1 cellular context compared by ENCODE assay signal in the genomic region with DNA sequence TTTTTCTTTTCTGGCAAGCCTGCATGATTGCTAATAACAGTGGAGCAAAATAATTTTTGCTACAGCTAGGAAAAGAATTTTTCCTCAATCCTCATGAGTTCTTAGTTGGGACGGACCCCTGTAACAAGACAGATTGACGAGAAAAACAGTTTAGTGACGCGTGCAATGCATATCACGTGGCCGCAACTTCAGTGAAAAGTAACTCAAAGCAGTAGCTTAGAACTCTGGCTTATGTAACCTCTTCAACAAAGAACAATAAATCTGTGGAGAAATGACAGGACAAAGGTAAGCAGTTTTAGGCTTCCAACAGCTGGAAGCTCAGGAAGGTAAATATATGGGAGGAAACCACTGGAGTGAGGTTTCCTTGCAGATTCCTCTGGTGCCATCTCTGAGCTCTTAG.
TF ChIP-seq lines count a peak whose summit lies in the region.

No MANE protein-coding gene starts in this region.

TF ChIP-seq in HepG2, 621 proteins besides CTCF, POLR2A, EP300 and RAD21 (continued from another document):
- TF ChIP-seq, protein P1, sequence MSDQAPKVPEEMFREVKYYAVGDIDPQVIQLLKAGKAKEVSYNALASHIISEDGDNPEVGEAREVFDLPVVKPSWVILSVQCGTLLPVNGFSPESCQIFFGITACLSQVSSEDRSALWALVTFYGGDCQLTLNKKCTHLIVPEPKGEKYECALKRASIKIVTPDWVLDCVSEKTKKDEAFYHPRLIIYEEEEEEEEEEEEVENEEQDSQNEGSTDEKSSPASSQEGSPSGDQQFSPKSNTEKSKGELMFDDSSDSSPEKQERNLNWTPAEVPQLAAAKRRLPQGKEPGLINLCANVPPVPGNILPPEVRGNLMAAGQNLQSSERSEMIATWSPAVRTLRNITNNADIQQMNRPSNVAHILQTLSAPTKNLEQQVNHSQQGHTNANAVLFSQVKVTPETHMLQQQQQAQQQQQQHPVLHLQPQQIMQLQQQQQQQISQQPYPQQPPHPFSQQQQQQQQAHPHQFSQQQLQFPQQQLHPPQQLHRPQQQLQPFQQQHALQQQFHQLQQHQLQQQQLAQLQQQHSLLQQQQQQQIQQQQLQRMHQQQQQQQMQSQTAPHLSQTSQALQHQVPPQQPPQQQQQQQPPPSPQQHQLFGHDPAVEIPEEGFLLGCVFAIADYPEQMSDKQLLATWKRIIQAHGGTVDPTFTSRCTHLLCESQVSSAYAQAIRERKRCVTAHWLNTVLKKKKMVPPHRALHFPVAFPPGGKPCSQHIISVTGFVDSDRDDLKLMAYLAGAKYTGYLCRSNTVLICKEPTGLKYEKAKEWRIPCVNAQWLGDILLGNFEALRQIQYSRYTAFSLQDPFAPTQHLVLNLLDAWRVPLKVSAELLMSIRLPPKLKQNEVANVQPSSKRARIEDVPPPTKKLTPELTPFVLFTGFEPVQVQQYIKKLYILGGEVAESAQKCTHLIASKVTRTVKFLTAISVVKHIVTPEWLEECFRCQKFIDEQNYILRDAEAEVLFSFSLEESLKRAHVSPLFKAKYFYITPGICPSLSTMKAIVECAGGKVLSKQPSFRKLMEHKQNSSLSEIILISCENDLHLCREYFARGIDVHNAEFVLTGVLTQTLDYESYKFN (CRISPR knock-in tag; conservative IDR thresholded peaks at IDR 0.05), result peak; percentile 32; the same call in 1 of the 2 replicates
- TF ChIP-seq SOX5 (CRISPR knock-in tag; IDR thresholded peaks at IDR 0.05; ENCODE audit: borderline replicate concordance) (peak; percentile 94), GATAD2A (CRISPR knock-in tag; IDR thresholded peaks at IDR 0.05) (peak; percentile 43; the same call in 1 of the 2 replicates), ZNF713 (CRISPR knock-in tag; IDR thresholded peaks at IDR 0.05) (no peak), FOXA3 (CRISPR knock-in tag; IDR thresholded peaks at IDR 0.05) (peak; percentile 43), ARNTL (CRISPR knock-in tag; IDR thresholded peaks at IDR 0.05) (peak; percentile 72; the same call in 1 of the 2 replicates), RXRB (CRISPR knock-in tag; IDR thresholded peaks at IDR 0.05; ENCODE audit: borderline replicate concordance) (0 out of 2 replicates have a peak, but pooled peaks have one; percentile 7), SP1 (IDR thresholded peaks at IDR 0.05) (no peak), SP1 (CRISPR knock-in tag; IDR thresholded peaks at IDR 0.05) (no peak), HNF4G (IDR thresholded peaks at IDR 0.05; ENCODE audit: borderline replicate concordance, low read depth, low read length) (peak; percentile 28; the same call in 1 of the 2 replicates), HNF4G (CRISPR knock-in tag; IDR thresholded peaks at IDR 0.05; ENCODE audit: borderline replicate concordance, low read depth) (no peak), MTF1 (CRISPR knock-in tag; IDR thresholded peaks at IDR 0.05) (peak; percentile 74; the same call in 1 of the 2 replicates), TARDBP (CRISPR knock-in tag; IDR thresholded peaks at IDR 0.05) (no peak), SOX6 (IDR thresholded peaks at IDR 0.05) (no peak), SOX6 (CRISPR knock-in tag; IDR thresholded peaks at IDR 0.05) (peak; percentile 87), CREB1 (IDR thresholded peaks at IDR 0.05) (0 out of 2 replicates have a peak, but pooled peaks have one; percentile 27), CREB1 (CRISPR knock-in tag; IDR thresholded peaks at IDR 0.05) (no peak), ZBTB21 (CRISPR knock-in tag; IDR thresholded peaks at IDR 0.05) (peak; percentile 43; the same call in 1 of the 2 replicates), NCOA2 (CRISPR knock-in tag; IDR thresholded peaks at IDR 0.05) (0 out of 2 replicates have a peak, but pooled peaks have one; percentile 31), PHF20 (CRISPR knock-in tag; IDR thresholded peaks at IDR 0.05) (no peak), ZSCAN29 (CRISPR knock-in tag; conservative IDR thresholded peaks at IDR 0.05) (no peak), U2AF1 (optimal IDR thresholded peaks at IDR 0.05; ENCODE audit: low read depth, low read length) (no peak), SMAD9 (CRISPR knock-in tag; IDR thresholded peaks at IDR 0.05) (no peak), ZNF331 (CRISPR knock-in tag; IDR thresholded peaks at IDR 0.05) (0 out of 2 replicates have a peak, but pooled peaks have one; percentile 20), ZNF44 (CRISPR knock-in tag; IDR thresholded peaks at IDR 0.05) (no peak), TCF7 (IDR thresholded peaks at IDR 0.05; ENCODE audit: low read depth) (peak; percentile 15; the same call in 1 of the 2 replicates), BCL6 (CRISPR knock-in tag; IDR thresholded peaks at IDR 0.05) (0 out of 2 replicates have a peak, but pooled peaks have one; percentile 28), FOXA1 (IDR thresholded peaks at IDR 0.05) (no peak), FOXA1 (CRISPR knock-in tag; IDR thresholded peaks at IDR 0.05) (peak; percentile 22; the same call in 1 of the 2 replicates), HOXA5 (CRISPR knock-in tag; IDR thresholded peaks at IDR 0.05) (peak; percentile 53; the same call in 1 of the 2 replicates), LCORL (IDR thresholded peaks at IDR 0.05) (no peak), LCORL (CRISPR knock-in tag; IDR thresholded peaks at IDR 0.05) (peak; percentile 29; the same call in 1 of the 2 replicates), TBP (CRISPR knock-in tag; IDR thresholded peaks at IDR 0.05) (no peak), HOXA7 (CRISPR knock-in tag; IDR thresholded peaks at IDR 0.05) (no peak)
- TF ChIP-seq, protein P2, sequence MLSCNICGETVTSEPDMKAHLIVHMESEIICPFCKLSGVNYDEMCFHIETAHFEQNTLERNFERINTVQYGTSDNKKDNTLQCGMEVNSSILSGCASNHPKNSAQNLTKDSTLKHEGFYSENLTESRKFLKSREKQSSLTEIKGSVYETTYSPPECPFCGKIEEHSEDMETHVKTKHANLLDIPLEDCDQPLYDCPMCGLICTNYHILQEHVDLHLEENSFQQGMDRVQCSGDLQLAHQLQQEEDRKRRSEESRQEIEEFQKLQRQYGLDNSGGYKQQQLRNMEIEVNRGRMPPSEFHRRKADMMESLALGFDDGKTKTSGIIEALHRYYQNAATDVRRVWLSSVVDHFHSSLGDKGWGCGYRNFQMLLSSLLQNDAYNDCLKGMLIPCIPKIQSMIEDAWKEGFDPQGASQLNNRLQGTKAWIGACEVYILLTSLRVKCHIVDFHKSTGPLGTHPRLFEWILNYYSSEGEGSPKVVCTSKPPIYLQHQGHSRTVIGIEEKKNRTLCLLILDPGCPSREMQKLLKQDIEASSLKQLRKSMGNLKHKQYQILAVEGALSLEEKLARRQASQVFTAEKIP (CRISPR knock-in tag; IDR thresholded peaks at IDR 0.05; ENCODE audit: borderline replicate concordance), result no peak
- TF ChIP-seq, protein P3, sequence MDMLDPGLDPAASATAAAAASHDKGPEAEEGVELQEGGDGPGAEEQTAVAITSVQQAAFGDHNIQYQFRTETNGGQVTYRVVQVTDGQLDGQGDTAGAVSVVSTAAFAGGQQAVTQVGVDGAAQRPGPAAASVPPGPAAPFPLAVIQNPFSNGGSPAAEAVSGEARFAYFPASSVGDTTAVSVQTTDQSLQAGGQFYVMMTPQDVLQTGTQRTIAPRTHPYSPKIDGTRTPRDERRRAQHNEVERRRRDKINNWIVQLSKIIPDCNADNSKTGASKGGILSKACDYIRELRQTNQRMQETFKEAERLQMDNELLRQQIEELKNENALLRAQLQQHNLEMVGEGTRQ (IDR thresholded peaks at IDR 0.05; ENCODE audit: low read depth, low read length), result no peak
- TF ChIP-seq, protein P3 (CRISPR knock-in tag; IDR thresholded peaks at IDR 0.05; ENCODE audit: borderline replicate concordance), result peak; percentile 67; the same call in 1 of the 2 replicates
- TF ChIP-seq, protein P4, sequence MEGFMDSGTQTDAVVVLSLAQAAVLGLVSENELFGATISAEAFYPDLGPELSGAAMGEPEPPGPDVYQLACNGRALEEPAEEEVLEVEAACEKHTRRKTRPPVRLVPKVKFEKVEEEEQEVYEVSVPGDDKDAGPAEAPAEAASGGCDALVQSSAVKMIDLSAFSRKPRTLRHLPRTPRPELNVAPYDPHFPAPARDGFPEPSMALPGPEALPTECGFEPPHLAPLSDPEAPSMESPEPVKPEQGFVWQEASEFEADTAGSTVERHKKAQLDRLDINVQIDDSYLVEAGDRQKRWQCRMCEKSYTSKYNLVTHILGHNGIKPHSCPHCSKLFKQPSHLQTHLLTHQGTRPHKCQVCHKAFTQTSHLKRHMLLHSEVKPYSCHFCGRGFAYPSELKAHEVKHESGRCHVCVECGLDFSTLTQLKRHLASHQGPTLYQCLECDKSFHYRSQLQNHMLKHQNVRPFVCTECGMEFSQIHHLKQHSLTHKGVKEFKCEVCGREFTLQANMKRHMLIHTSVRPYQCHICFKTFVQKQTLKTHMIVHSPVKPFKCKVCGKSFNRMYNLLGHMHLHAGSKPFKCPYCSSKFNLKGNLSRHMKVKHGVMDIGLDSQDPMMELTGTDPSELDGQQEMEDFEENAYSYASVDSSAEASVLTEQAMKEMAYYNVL (CRISPR knock-in tag; IDR thresholded peaks at IDR 0.05; ENCODE audit: borderline replicate concordance), result peak; percentile 49; the same call in 1 of the 2 replicates
- TF ChIP-seq, protein P5, sequence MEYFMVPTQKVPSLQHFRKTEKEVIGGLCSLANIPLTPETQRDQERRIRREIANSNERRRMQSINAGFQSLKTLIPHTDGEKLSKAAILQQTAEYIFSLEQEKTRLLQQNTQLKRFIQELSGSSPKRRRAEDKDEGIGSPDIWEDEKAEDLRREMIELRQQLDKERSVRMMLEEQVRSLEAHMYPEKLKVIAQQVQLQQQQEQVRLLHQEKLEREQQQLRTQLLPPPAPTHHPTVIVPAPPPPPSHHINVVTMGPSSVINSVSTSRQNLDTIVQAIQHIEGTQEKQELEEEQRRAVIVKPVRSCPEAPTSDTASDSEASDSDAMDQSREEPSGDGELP (IDR thresholded peaks at IDR 0.05; ENCODE audit: borderline replicate concordance, low read depth), result peak; percentile 86
